In the genomic region with DNA sequence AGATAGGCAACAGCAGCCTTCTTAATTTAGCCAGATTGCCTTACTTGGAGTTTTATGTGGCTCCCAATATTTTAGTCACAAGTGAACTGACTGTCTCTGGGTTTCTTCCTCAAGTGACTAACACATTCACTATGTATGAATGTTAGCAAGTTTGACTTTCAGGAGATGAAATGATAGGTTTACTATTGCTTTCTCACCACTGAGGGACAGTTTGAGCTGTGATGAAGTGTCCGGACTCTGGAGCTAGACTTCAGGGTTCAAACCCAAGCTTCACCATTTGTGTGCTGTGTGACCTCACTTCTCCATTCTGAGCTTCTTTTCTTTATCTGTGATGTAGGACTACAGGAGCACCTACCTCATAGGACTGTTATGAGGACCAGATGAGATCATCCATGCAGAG, we compare ENCODE assay signal across 14 cellular contexts. TPM values are rescaled to one million over a fixed set of nuclear protein-coding genes. Genes with fewer than 3 reads are reported as not detected.
A peak's percentile ranks its signal among the peaks of the same experiment; 100 is the strongest.
DNase-seq lines count a peak whose midpoint lies in the region; ATAC-seq, FAIRE-seq and TF ChIP-seq lines count a peak whose summit lies in the region.
"Had no signal": no experiment of that assay in that cellular context is flagged by ENCODE, and none has a peak within 500 bp of the region (broad histone marks: within the 10 kb centered on the region; RNA-seq: fewer than 3 reads in every experiment).

No MANE protein-coding gene starts in this region.

- no peak for ATAC-seq in GM18868 (IDR thresholded peaks at IDR 0.05; ENCODE audit: unreplicated experiment)
- ATAC-seq in HG03460 (IDR thresholded peaks at IDR 0.05; ENCODE audit: unreplicated experiment), result no peak

- H3K27ac ChIP-seq in mammary epithelial cell (ENCODE audit: insufficient read depth, low read depth, low read length) (peak overlapping the region; percentile 22), mesenchymal stem cell (ENCODE audit: low read length, poor library complexity, severe bottlenecking) (peak overlapping the region; percentile 43)

- TF ChIP-seq CTCF in AG04449 (IDR thresholded peaks at IDR 0.05; ENCODE audit: insufficient read depth, low read length, missing control alignments) (no peak), mammary epithelial cell (conservative IDR thresholded peaks at IDR 0.05 in 1 of 2, IDR thresholded peaks at IDR 0.05 in 1 of 2; ENCODE audit: extremely low read depth in 1 of 2, insufficient read depth in 1 of 2, low read depth in 1 of 2, low read length in 2 of 2) (no peak)

- no peaks in the 10 kb centered on the region for H3K9me3 ChIP-seq in mammary epithelial cell (replicated peaks; ENCODE audit: insufficient read depth, low read length)
- no peaks in the 10 kb centered on the region for H3K9me3 ChIP-seq in mesenchymal stem cell (ENCODE audit: control insufficient read depth, low read length)

- dilution Hi-C loops in mammary epithelial cell (cut with HindIII; ENCODE audit: low sequenced_read_pairs), result no loop called here

- H3K14ac ChIP-seq in mesenchymal stem cell (ENCODE audit: low read length in 2 of 2), result no peak overlapping the region

- intact Hi-C loops in mammary epithelial cell (cut with micrococcal nuclease), result loop anchor here (5.0 kb wide), 1 partner anchor 57 kb away; no protein-coding TSS in a partner anchor

- no peak overlapping the region for H3K23ac ChIP-seq in mesenchymal stem cell (ENCODE audit: low read length in 2 of 2)

- WGBS in mammary epithelial cell (ENCODE audit: low coverage, missing lambda C conversion rate), result 92% methylated on average over 1 of the region's 1 CpG
- 30% methylated on average over 1 of the region's 1 CpG for WGBS in mesenchymal stem cell

- POLR2A ChIA-PET in AG04449 (lab: Yijun Ruan, JAX), result interaction anchor here (1.7 kb wide), 1 partner anchor 8 kb away, joined by 6 read pairs; a partner anchor contains a TSS

- no peak overlapping the region for H2BK12ac ChIP-seq in mesenchymal stem cell (ENCODE audit: low read length in 2 of 2)

- no peak overlapping the region for H3K4me2 ChIP-seq in mammary epithelial cell (ENCODE audit: insufficient read depth, low read depth, low read length)
- H3K4me2 ChIP-seq in mesenchymal stem cell (ENCODE audit: low read length, poor library complexity, severe bottlenecking), result no peak overlapping the region

- no peak overlapping the region for H3K18ac ChIP-seq in mesenchymal stem cell (ENCODE audit: low read depth in 1 of 2, low read length in 2 of 2)

- no peak for FAIRE-seq in GM19239 (lab: Jason Lieb, UNC)

- peaks cover 33% of the 10 kb centered on the region for H3K4me1 ChIP-seq in mammary epithelial cell (ENCODE audit: insufficient read depth, low read length)
- H3K4me1 ChIP-seq in mesenchymal stem cell (ENCODE audit: control insufficient read depth, insufficient read depth, low read depth, low read length), result peaks cover 4% of the 10 kb centered on the region

- peaks cover 46% of the 10 kb centered on the region for H3K79me2 ChIP-seq in mammary epithelial cell (ENCODE audit: insufficient read depth, low read length)

- H3K4me3 ChIP-seq in AG04449 (ENCODE audit: low read depth, low read length) (no peak overlapping the region), mammary epithelial cell (replicated peaks in 1 of 3; ENCODE audit: insufficient read depth in 1 of 3, low read depth in 2 of 3, low read length in 3 of 3) (no peak overlapping the region), mesenchymal stem cell (ENCODE audit: insufficient read depth in 1 of 2, low read depth in 1 of 2, low read length in 2 of 2) (no peak overlapping the region)

- peaks cover 27% of the 10 kb centered on the region for H3K79me1 ChIP-seq in mesenchymal stem cell (replicated peaks; ENCODE audit: low read length, poor library complexity, severe bottlenecking)

- no peak overlapping the region for H4K8ac ChIP-seq in mesenchymal stem cell (ENCODE audit: low read length)

- no peaks in the 10 kb centered on the region for H4K20me1 ChIP-seq in mammary epithelial cell (ENCODE audit: insufficient read depth, low read length)

- no peak overlapping the region for H2BK5ac ChIP-seq in mesenchymal stem cell (ENCODE audit: low read depth, low read length, poor library complexity, severe bottlenecking)

- no peak overlapping the region for H3K9ac ChIP-seq in mammary epithelial cell (ENCODE audit: insufficient read depth, low read length)
- H3K9ac ChIP-seq in mesenchymal stem cell (ENCODE audit: low read length), result peak overlapping the region; percentile 67

- no peak overlapping the region for H2AFZ ChIP-seq in mammary epithelial cell (ENCODE audit: low read depth, low read length)
- no peak overlapping the region for H2AFZ ChIP-seq in mesenchymal stem cell (ENCODE audit: low read depth, low read length)

- no peak overlapping the region for H2BK15ac ChIP-seq in mesenchymal stem cell (ENCODE audit: low read depth, poor library complexity, severe bottlenecking)

- CTCF ChIA-PET in AG04449 (lab: Yijun Ruan, JAX) (interaction anchor here (1.1 kb wide), 1 partner anchor 7 kb away, joined by 3 read pairs; no protein-coding TSS in a partner anchor), mammary epithelial cell (lab: Charles Lee; ENCODE audit: low non-redundant PET) (no interaction called here)

- BruUV-seq in mammary epithelial cell (replicated peaks; lab: Mats Ljungman, UMichigan), result TSS peak; percentile 69

- no peak overlapping the region for H2BK120ac ChIP-seq in mesenchymal stem cell (ENCODE audit: low read depth, low read length)

- no peak overlapping the region for H3K4ac ChIP-seq in mesenchymal stem cell (ENCODE audit: low read depth in 1 of 2, low read length in 2 of 2)

- in situ Hi-C loops in mammary epithelial cell (cut with MboI; ENCODE audit: low sequenced_read_pairs in 2 of 2), result no loop called here

- H3K36me3 ChIP-seq in mammary epithelial cell (ENCODE audit: insufficient read depth, low read length), result no peaks in the 10 kb centered on the region
- peaks cover 7 to 44% of the 10 kb centered on the region in 2 experiments for H3K36me3 ChIP-seq in mesenchymal stem cell (ENCODE audit: control insufficient read depth in 1 of 2, insufficient read depth in 2 of 2, low read depth in 1 of 2, low read length in 2 of 2)

- DNase-seq in AG04449 (ENCODE audit: low read depth, low spot score) (peak; percentile 83), HT1080 (ENCODE audit: low read depth) (peak; percentile 65), mammary epithelial cell (peak; percentile 73), mesenchymal stem cell (peak; percentile 77), GM19239 (ENCODE audit: insufficient read length, low spot score) (no peak), nucleus accumbens (lab: John Stamatoyannopoulos, UW) (no peak)
- DNase-seq: activated CD4-positive, alpha-beta memory T cell treated with anti-CD3 and anti-CD28 coated beads for 36 hours; activated naive CD4-positive, alpha-beta T cell treated with anti-CD3 and anti-CD28 coated beads, Interleukin-2, amount 50 U/mL, for 16 hours; NCI-H1105; NCI-H69; stimulated activated CD4-positive, alpha-beta T cell treated with anti-CD3 and anti-CD28 coated beads, Interleukin-15, amount 100 ng/mL, for 24 hours; T-helper 1 cell had no signal

- no peaks in the 10 kb centered on the region for H3K27me3 ChIP-seq in mammary epithelial cell (ENCODE audit: insufficient read depth, low read length)
- no peaks in the 10 kb centered on the region for H3K27me3 ChIP-seq in mesenchymal stem cell (ENCODE audit: control insufficient read depth in 1 of 2, insufficient read depth in 1 of 2, low read length in 2 of 2)

- no peak overlapping the region for H4K91ac ChIP-seq in mesenchymal stem cell (ENCODE audit: low read length)

- H2AK5ac ChIP-seq in mesenchymal stem cell (ENCODE audit: low read length, severe bottlenecking), result no peak overlapping the region

RNA-seq across cellular contexts. Expression of a gene that starts 8.2 kb away (rescaled TPM):
- 9.4 and 9.8 TPM in 2 replicates for total RNA-seq in HT1080 (2014; rRNA removed; shearing (Covaris generic))
- 6.5 and 7.7 TPM in 2 replicates for polyA plus RNA-seq in HT1080 (2015; cell fraction: cytosol; rRNA removed)
- 21.4 and 22.0 TPM in 2 replicates for polyA plus RNA-seq in HT1080 (2015; cell fraction: nucleus; rRNA removed)
- total RNA-seq in mammary epithelial cell, result 1 to 10 TPM; 8.1 to 9.5 TPM
- polyA plus RNA-seq in mammary epithelial cell, result 9.2 TPM
- polyA minus RNA-seq in mammary epithelial cell, result 13.4 TPM
- polyA plus RNA-seq in mesenchymal stem cell (2013, experiment 1 of 2), result 5.0 TPM
- 4.3 TPM for polyA plus RNA-seq in mesenchymal stem cell (2013, experiment 2 of 2)

RNA-seq across cellular contexts. Expression of a gene that starts 44.1 kb away (rescaled TPM):
- 73.1 and 78.9 TPM in 2 replicates for total RNA-seq in HT1080 (2014; rRNA removed; shearing (Covaris generic))
- 42.0 and 43.2 TPM in 2 replicates for polyA plus RNA-seq in HT1080 (2015; cell fraction: cytosol; rRNA removed)
- 44.1 and 46.3 TPM in 2 replicates for polyA plus RNA-seq in HT1080 (2015; cell fraction: nucleus; rRNA removed)
- total RNA-seq in mammary epithelial cell, result 10 to 100 TPM in 1 of 2 donors, 1 to 10 TPM in 1; 3.7 to 29.9 TPM
- polyA plus RNA-seq in mammary epithelial cell, result 52.5 TPM
- 31.5 TPM for polyA minus RNA-seq in mammary epithelial cell
- polyA plus RNA-seq in mesenchymal stem cell (2013, experiment 1 of 2), result 2.8 TPM
- 2.8 TPM for polyA plus RNA-seq in mesenchymal stem cell (2013, experiment 2 of 2)

Comparison
In these comparisons a context has a peak if more than half of its experiments do, and no peak if none do; other contexts are left out.
1. DNase-seq: peak in AG04449 (single experiment), HT1080 (single experiment), mammary epithelial cell (single experiment) and mesenchymal stem cell (single experiment); none in GM19239 (single experiment) and nucleus accumbens (0 of 56).